8 cellular contexts compared by ENCODE assay signal in the genomic region with DNA sequence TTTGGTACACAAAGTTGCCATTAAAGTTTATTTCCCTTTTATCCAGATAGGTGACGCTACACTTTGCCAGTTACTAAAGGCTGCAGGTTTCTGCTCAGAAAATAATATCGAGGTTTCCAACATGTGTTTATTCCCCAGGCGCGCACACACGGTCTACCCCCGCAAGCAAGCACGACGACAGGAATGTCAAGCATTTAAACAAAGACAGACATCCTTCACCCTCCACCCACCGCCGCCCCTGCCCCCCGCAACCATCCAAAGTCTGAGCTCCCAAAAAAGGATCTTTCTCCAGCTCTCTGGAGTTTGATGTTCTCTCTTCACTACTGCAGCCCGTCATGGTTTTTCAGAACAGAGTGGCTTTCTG. TPM values are rescaled to one million over a fixed set of nuclear protein-coding genes. Genes with fewer than 3 reads are reported as not detected.
DNase-seq lines count a peak whose midpoint lies in the region; ATAC-seq and TF ChIP-seq lines count a peak whose summit lies in the region.

No MANE protein-coding gene starts in this region.

- ATAC-seq in CD4-positive, alpha-beta T cell (ENCODE audit: poor library complexity) = no peak
- no peak for ATAC-seq in GM21576 (IDR thresholded peaks at IDR 0.05; ENCODE audit: unreplicated experiment)

- intact Hi-C loops in CD4-positive, alpha-beta T cell (cut with DNase I, micrococcal nuclease) = no loop called here

- H3K9me3 Mint-ChIP-seq in CD4-positive, alpha-beta T cell = no peaks in the 10 kb centered on the region
- H3K9me3 Mint-ChIP-seq in nephron = no peaks in the 10 kb centered on the region

- H3K9me3 ChIP-seq in CD4-positive, alpha-beta T cell (ENCODE audit: control insufficient read depth, low read length) = no peaks in the 10 kb centered on the region

- H3K27me3 ChIP-seq in CD4-positive, alpha-beta T cell (ENCODE audit: control insufficient read depth, insufficient read depth, low read length) = peaks cover 53% of the 10 kb centered on the region

- no peak overlapping the region for H3K27ac Mint-ChIP-seq in CD4-positive, alpha-beta T cell
- peak overlapping the region; percentile 90 to 92 (median 90) for H3K27ac Mint-ChIP-seq in nephron

- H3K27ac ChIP-seq in CD4-positive, alpha-beta T cell (ENCODE audit: low read depth, low read length) = no peak overlapping the region

- CTCF ChIA-PET in CD4-positive, alpha-beta T cell (lab: Charles Lee) = no interaction called here

- peaks cover 74% of the 10 kb centered on the region for H3K27me3 Mint-ChIP-seq in CD4-positive, alpha-beta T cell
- peaks cover 25% of the 10 kb centered on the region for H3K27me3 Mint-ChIP-seq in nephron (ENCODE audit: low read depth)

- H3K4me1 Mint-ChIP-seq in CD4-positive, alpha-beta T cell (ENCODE audit: low read depth) = peaks cover 40% of the 10 kb centered on the region
- H3K4me1 Mint-ChIP-seq in nephron = peaks cover 19% of the 10 kb centered on the region

- H3K36me3 Mint-ChIP-seq in CD4-positive, alpha-beta T cell (ENCODE audit: low read depth) = no peaks in the 10 kb centered on the region
- H3K36me3 Mint-ChIP-seq in nephron (ENCODE audit: low read depth) = peaks cover 18% of the 10 kb centered on the region

- peak overlapping the region; percentile 68 for H3K4me3 Mint-ChIP-seq in CD4-positive, alpha-beta T cell
- H3K4me3 Mint-ChIP-seq in nephron = peak overlapping the region; percentile 88 to 98 (median 92)

- POLR2A ChIA-PET in CD4-positive, alpha-beta T cell (lab: Charles Lee) = no interaction called here

- DNase-seq in CD4-positive, alpha-beta T cell = no peak
- DNase-seq in LHCN-M2 (ENCODE audit: low read depth) (peak; percentile 60), ecto neural progenitor cell (ENCODE audit: low spot score) (peak; percentile 56), ureter (ENCODE audit: low spot score) (no peak), NCI-H1092 treated with DMSO at 0.1 percent for 48 hours (lab: John Stamatoyannopoulos, UW) (no peak), DMS 273 treated with DMSO at 0.1 percent for 48 hours (lab: John Stamatoyannopoulos, UW) (no peak)

- no peak for TF ChIP-seq CTCF in CD4-positive, alpha-beta T cell (IDR thresholded peaks at IDR 0.05)
- TF ChIP-seq CTCF in nephron (IDR thresholded peaks at IDR 0.05; ENCODE audit: unreplicated experiment in 3 of 3) = peak in 2 of 3 experiments; percentile 11 to 15

RNA-seq across cellular contexts. Expression of a gene that starts 1.3 kb away (rescaled TPM):
- not detected for total RNA-seq in CD4-positive, alpha-beta T cell
- 28.5 and 35.9 TPM in 2 replicates for total RNA-seq in LHCN-M2 (2014; rRNA removed)
- 7.5 TPM for polyA plus RNA-seq in LHCN-M2 (2012)
- total RNA-seq in ureter = 18.4 TPM

Comparison
In these comparisons a context has a peak if more than half of its experiments do, and no peak if none do; other contexts are left out.
1. DNase-seq: peak in LHCN-M2 (single experiment) and ecto neural progenitor cell (single experiment); none in CD4-positive, alpha-beta T cell (0 of 10), ureter (single experiment), NCI-H1092 treated with DMSO at 0.1 percent for 48 hours (single experiment) and DMS 273 treated with DMSO at 0.1 percent for 48 hours (single experiment).
2. RNA of a gene that starts 1.3 kb away (total RNA-seq): 28.5 to 35.9 TPM in LHCN-M2 and 18.4 TPM in ureter (single experiment); not detected in CD4-positive, alpha-beta T cell; every median in the first group is over 10 times any median in the second.